In genomic region chr9:112366591-112366990, GRCh38 we compare ENCODE assay signal across 18 cellular contexts. TPM values are rescaled to one million over a fixed set of nuclear protein-coding genes. Genes with fewer than 3 reads are reported as not detected.
DNase-seq lines count a peak whose midpoint lies in the region; ATAC-seq and TF ChIP-seq lines count a peak whose summit lies in the region.
"Had no signal": no experiment of that assay in that cellular context is flagged by ENCODE, and none has a peak within 500 bp of the region (broad histone marks: within the 10 kb centered on the region; RNA-seq: fewer than 3 reads in every experiment).

No MANE protein-coding gene starts in this region.

- no peaks in the 10 kb centered on the region for H3K4me1 Mint-ChIP-seq in activated T-cell treated with anti-CD3 and anti-CD28 coated beads, Interleukin-2, amount 50 U/mL, for 4 hours (ENCODE audit: low read depth)
- H3K4me1 Mint-ChIP-seq in activated T-helper 1 cell treated with anti-CD3 and anti-CD28 coated beads, Interleukin-12 subunit alpha, Interleukin-12 subunit beta, Interleukin-2, Interleukin-4 antibody, amounts not matched to agents 30 ng/mL and 10 ng/mL and 1 ng/mL, durations not matched to agents 14 hours and 24 hours and 36 hours (ENCODE audit: low read depth), result peaks cover 9% of the 10 kb centered on the region
- H3K4me1 Mint-ChIP-seq: brain had no signal

- H3K27me3 Mint-ChIP-seq in activated T-cell treated with anti-CD3 and anti-CD28 coated beads, Interleukin-2, amount 50 U/mL, for 4 hours (ENCODE audit: low read depth), result peaks cover 2% of the 10 kb centered on the region
- H3K27me3 Mint-ChIP-seq in activated T-helper 1 cell treated with anti-CD3 and anti-CD28 coated beads, Interleukin-12 subunit alpha, Interleukin-12 subunit beta, Interleukin-2, Interleukin-4 antibody, amounts not matched to agents 30 ng/mL and 10 ng/mL and 1 ng/mL, durations not matched to agents 14 hours and 24 hours and 36 hours (ENCODE audit: insufficient read depth), result peaks cover 25% of the 10 kb centered on the region

- intact Hi-C loops in activated T-helper 1 cell treated with anti-CD3 and anti-CD28 coated beads, Interleukin-12 subunit alpha, Interleukin-12 subunit beta, Interleukin-2, Interleukin-4 antibody, amounts not matched to agents 30 ng/mL and 10 ng/mL and 1 ng/mL, durations not matched to agents 14 hours and 24 hours and 36 hours (cut with micrococcal nuclease), result no loop called here

- DNase-seq in GM06990 (ENCODE audit: extremely low read depth, insufficient read length) (no peak), NCI-H69 (lab: John Stamatoyannopoulos, UW) (peak; percentile 28), epithelial cell of proximal tubule (ENCODE audit: low read depth) (no peak), GM19240 (ENCODE audit: insufficient read length, low spot score) (no peak)
- no peak for DNase-seq in activated T-cell treated with anti-CD3 and anti-CD28 coated beads, Interleukin-2, amount 50 U/mL, for 4 hours
- DNase-seq in activated T-cell treated with anti-CD3 and anti-CD28 coated beads, Interleukin-2, amount 50 U/mL, for 48 hours, result no peak
- DNase-seq in activated T-helper 1 cell treated with anti-CD3 and anti-CD28 coated beads, Interleukin-12 subunit alpha, Interleukin-12 subunit beta, Interleukin-2, Interleukin-4 antibody, amounts not matched to agents 30 ng/mL and 10 ng/mL and 1 ng/mL, durations not matched to agents 14 hours and 24 hours and 36 hours (ENCODE audit: low spot score), result no peak
- DNase-seq: activated naive CD4-positive, alpha-beta T cell treated with anti-CD3 and anti-CD28 coated beads, Interleukin-2, amount 50 U/mL, for 16 hours; AML-193; DMS79; effector memory CD8-positive, alpha-beta T cell; NCI-H1417; pancreas; spleen; T-cell had no signal

- H3K27ac ChIP-seq in 22Rv1, result no peak overlapping the region
- H3K27ac ChIP-seq: pancreas, spleen had no signal

- no peak overlapping the region for H3K27ac Mint-ChIP-seq in activated T-helper 1 cell treated with anti-CD3 and anti-CD28 coated beads, Interleukin-12 subunit alpha, Interleukin-12 subunit beta, Interleukin-2, Interleukin-4 antibody, amounts not matched to agents 30 ng/mL and 10 ng/mL and 1 ng/mL, durations not matched to agents 14 hours and 24 hours and 36 hours
- H3K27ac Mint-ChIP-seq: brain; effector memory CD8-positive, alpha-beta T cell; T-cell had no signal

- H3K36me3 ChIP-seq in GM06990 (ENCODE audit: control insufficient read depth, insufficient read depth, low read length), result no peaks in the 10 kb centered on the region
- H3K36me3 ChIP-seq: pancreas, spleen had no signal

- H3K4me3 Mint-ChIP-seq in activated T-cell treated with anti-CD3 and anti-CD28 coated beads, Interleukin-2, amount 50 U/mL, for 4 hours, result no peak overlapping the region
- no peak overlapping the region for H3K4me3 Mint-ChIP-seq in activated T-helper 1 cell treated with anti-CD3 and anti-CD28 coated beads, Interleukin-12 subunit alpha, Interleukin-12 subunit beta, Interleukin-2, Interleukin-4 antibody, amounts not matched to agents 30 ng/mL and 10 ng/mL and 1 ng/mL, durations not matched to agents 14 hours and 24 hours and 36 hours
- H3K4me3 Mint-ChIP-seq: brain; effector memory CD8-positive, alpha-beta T cell; T-cell had no signal

- peaks cover 8% of the 10 kb centered on the region for H3K36me3 Mint-ChIP-seq in activated T-cell treated with anti-CD3 and anti-CD28 coated beads, Interleukin-2, amount 50 U/mL, for 4 hours (ENCODE audit: insufficient read depth)
- H3K36me3 Mint-ChIP-seq in activated T-helper 1 cell treated with anti-CD3 and anti-CD28 coated beads, Interleukin-12 subunit alpha, Interleukin-12 subunit beta, Interleukin-2, Interleukin-4 antibody, amounts not matched to agents 30 ng/mL and 10 ng/mL and 1 ng/mL, durations not matched to agents 14 hours and 24 hours and 36 hours (ENCODE audit: low read depth), result peaks cover 8% of the 10 kb centered on the region

- TF ChIP-seq CTCF in 22Rv1 (IDR thresholded peaks at IDR 0.05) (peak; percentile 25; the same call in 1 of the 2 replicates), GM06990 (IDR thresholded peaks at IDR 0.05; ENCODE audit: insufficient read depth, low read length, poor library complexity, severe bottlenecking) (peak; percentile 40), epithelial cell of proximal tubule (conservative IDR thresholded peaks at IDR 0.05; ENCODE audit: low read depth, low read length) (peak; percentile 42)

- peaks cover 28% of the 10 kb centered on the region for H3K9me3 Mint-ChIP-seq in activated T-cell treated with anti-CD3 and anti-CD28 coated beads, Interleukin-2, amount 50 U/mL, for 4 hours
- H3K9me3 Mint-ChIP-seq in activated T-helper 1 cell treated with anti-CD3 and anti-CD28 coated beads, Interleukin-12 subunit alpha, Interleukin-12 subunit beta, Interleukin-2, Interleukin-4 antibody, amounts not matched to agents 30 ng/mL and 10 ng/mL and 1 ng/mL, durations not matched to agents 14 hours and 24 hours and 36 hours, result peaks cover 34% of the 10 kb centered on the region
- H3K9me3 Mint-ChIP-seq: effector memory CD8-positive, alpha-beta T cell had no signal

- no peaks in the 10 kb centered on the region for H3K27me3 ChIP-seq in GM06990 (replicated peaks; ENCODE audit: control insufficient read depth, insufficient read depth, low read length)
- H3K27me3 ChIP-seq: pancreas, spleen had no signal

- H3K4me3 ChIP-seq in GM06990 (replicated peaks; ENCODE audit: low read depth, low read length) (no peak overlapping the region), epithelial cell of proximal tubule (ENCODE audit: low read depth, low read length) (no peak overlapping the region)
- H3K4me3 ChIP-seq: pancreas, spleen had no signal

- ATAC-seq in activated T-cell treated with anti-CD3 and anti-CD28 coated beads, Interleukin-2, amount 50 U/mL, for 4 hours, result no peak
- ATAC-seq: activated CD4-positive, CD25-positive, alpha-beta regulatory T cell treated with anti-CD3 and anti-CD28 coated beads, Interleukin-2, amount 50 U/mL, for 24 hours; effector memory CD8-positive, alpha-beta T cell; pancreas; T-cell had no signal

RNA-seq across cellular contexts. Expression of gene HSDL2, which starts 13.3 kb away (rescaled TPM):
- total RNA-seq in epithelial cell of proximal tubule, result 25.3 and 34.0 TPM in 2 replicates
- total RNA-seq in activated T-cell treated with anti-CD3 and anti-CD28 coated beads, Interleukin-2, amount 50 U/mL, for 4 hours, result 1 to 10 TPM; 4.7 to 7.8 (median 5.7) TPM
- 13.0 and 13.2 TPM in 2 replicates for total RNA-seq in activated T-helper 1 cell treated with anti-CD3 and anti-CD28 coated beads, Interleukin-12 subunit alpha, Interleukin-12 subunit beta, Interleukin-2, Interleukin-4 antibody, amounts not matched to agents 30 ng/mL and 10 ng/mL and 1 ng/mL, durations not matched to agents 14 hours and 24 hours and 36 hours

RNA-seq across cellular contexts. Expression of gene PTBP3, which starts 33.2 kb away (rescaled TPM):
- 109 and 210 TPM in 2 replicates for total RNA-seq in epithelial cell of proximal tubule
- 10 to 100 TPM; 73.1 to 81.1 (median 73.5) TPM for total RNA-seq in activated T-cell treated with anti-CD3 and anti-CD28 coated beads, Interleukin-2, amount 50 U/mL, for 4 hours
- 101 TPM in 2 replicates for total RNA-seq in activated T-helper 1 cell treated with anti-CD3 and anti-CD28 coated beads, Interleukin-12 subunit alpha, Interleukin-12 subunit beta, Interleukin-2, Interleukin-4 antibody, amounts not matched to agents 30 ng/mL and 10 ng/mL and 1 ng/mL, durations not matched to agents 14 hours and 24 hours and 36 hours
